24 cellular contexts compared by ENCODE assay signal in the genomic region with DNA sequence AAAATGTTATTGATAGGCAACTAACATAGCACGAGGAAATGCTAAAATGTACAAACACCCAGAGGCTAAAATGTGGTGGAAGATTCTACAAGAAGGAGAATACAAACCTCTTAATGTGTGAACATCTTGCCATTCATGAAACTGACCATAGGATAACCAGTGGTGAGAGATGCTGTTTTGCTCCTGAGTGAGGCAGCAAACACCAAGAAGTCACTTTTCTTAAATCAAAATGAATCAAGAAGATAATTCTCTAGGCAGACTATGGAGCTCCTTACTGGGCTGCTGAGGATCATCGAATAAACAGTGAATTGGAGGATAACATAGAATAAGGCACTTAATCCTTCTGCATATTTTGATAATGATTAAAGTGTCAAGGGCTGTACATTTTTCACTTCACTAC.
A peak's percentile ranks its signal among the peaks of the same experiment; 100 is the strongest.
DNase-seq lines count a peak whose midpoint lies in the region; TF ChIP-seq lines count a peak whose summit lies in the region.
"Had no signal": no experiment of that assay in that cellular context is flagged by ENCODE, and none has a peak within 500 bp of the region (broad histone marks: within the 10 kb centered on the region; RNA-seq: fewer than 3 reads in every experiment).

No MANE protein-coding gene starts in this region.

- H3K4me2 ChIP-seq in Karpas-422 (ENCODE audit: low read depth, low read length, poor library complexity, severe bottlenecking) (no peak overlapping the region), smooth muscle cell (no peak overlapping the region)
- H3K4me2 ChIP-seq: KMS-11 had no signal

- 68% methylated on average over 2 of the region's 2 CpGs for WGBS in smooth muscle cell (ENCODE audit: low lambda C conversion rate)

- H3K9ac ChIP-seq in Karpas-422 (ENCODE audit: low read length) (no peak overlapping the region), smooth muscle cell (ENCODE audit: low read depth) (no peak overlapping the region)
- H3K9ac ChIP-seq: KMS-11 had no signal

- no peaks in the 10 kb centered on the region for H3K9me2 ChIP-seq in Karpas-422 (replicated peaks; ENCODE audit: insufficient read depth, low read length)

- H3K36me3 ChIP-seq in Karpas-422 (ENCODE audit: insufficient read depth, low read length) (no peaks in the 10 kb centered on the region), smooth muscle cell (ENCODE audit: low read depth) (no peaks in the 10 kb centered on the region)
- H3K36me3 ChIP-seq: brain microvascular endothelial cell, neutrophil, suprapubic skin, uterus had no signal

- no peaks in the 10 kb centered on the region for H3K27me3 ChIP-seq in Karpas-422 (ENCODE audit: low read length)
- H3K27me3 ChIP-seq in smooth muscle cell (ENCODE audit: low read depth) = no peaks in the 10 kb centered on the region
- H3K27me3 ChIP-seq: brain microvascular endothelial cell, neutrophil, suprapubic skin, uterus had no signal

- H3K4me3 ChIP-seq in Karpas-422 (ENCODE audit: low read length) = no peak overlapping the region
- H3K4me3 ChIP-seq in smooth muscle cell = no peak overlapping the region
- H3K4me3 ChIP-seq: coronary artery, psoas muscle, SK-N-MC, suprapubic skin, uterus had no signal

- H3K9me3 ChIP-seq in Karpas-422 (ENCODE audit: low read length) (no peaks in the 10 kb centered on the region), smooth muscle cell (replicated peaks; ENCODE audit: low read depth) (no peaks in the 10 kb centered on the region)
- H3K9me3 ChIP-seq: neutrophil, psoas muscle, suprapubic skin, uterus had no signal

- H2AFZ ChIP-seq in Karpas-422 (ENCODE audit: low read length) = peak overlapping the region; percentile 96
- no peak overlapping the region for H2AFZ ChIP-seq in smooth muscle cell (ENCODE audit: low read depth)

- TF ChIP-seq CTCF in smooth muscle cell (IDR thresholded peaks at IDR 0.05; ENCODE audit: borderline replicate concordance, insufficient read depth, poor library complexity, severe bottlenecking) = peak; percentile 12

- H4K20me1 ChIP-seq in Karpas-422 (ENCODE audit: insufficient read depth, low read depth, low read length) = no peaks in the 10 kb centered on the region
- no peaks in the 10 kb centered on the region for H4K20me1 ChIP-seq in smooth muscle cell (ENCODE audit: low read depth)

- H3K79me2 ChIP-seq in Karpas-422 (ENCODE audit: low read length) = no peaks in the 10 kb centered on the region
- no peaks in the 10 kb centered on the region for H3K79me2 ChIP-seq in smooth muscle cell (ENCODE audit: low read depth)

- H3K4me1 ChIP-seq in Karpas-422 (ENCODE audit: low read length) (no peaks in the 10 kb centered on the region), smooth muscle cell (ENCODE audit: low read depth) (no peaks in the 10 kb centered on the region)
- H3K4me1 ChIP-seq: psoas muscle, suprapubic skin, uterus had no signal

- no peaks in the 10 kb centered on the region for H3F3A ChIP-seq in smooth muscle cell (ENCODE audit: low read depth)

- H3K27ac ChIP-seq in Karpas-422 (ENCODE audit: low read length) = no peak overlapping the region
- H3K27ac ChIP-seq in smooth muscle cell (ENCODE audit: low read depth) = no peak overlapping the region
- H3K27ac ChIP-seq: brain microvascular endothelial cell, coronary artery, KMS-11, neutrophil, psoas muscle, SK-N-MC, suprapubic skin, uterus had no signal

- in situ Hi-C loops in SK-MEL-5 (cut with HindIII; ENCODE audit: low pct_unique_long_range_greater_than_20kb, low sequenced_read_pairs) = no loop called here

- DNase-seq in Karpas-422 = peak; percentile 56
- DNase-seq in SK-MEL-5 (ENCODE audit: low read depth, low spot score) = peak; percentile 38
- DNase-seq in fibroblast of gingiva (ENCODE audit: low read depth) = peak; percentile 2
- DNase-seq in smooth muscle cell (lab: John Stamatoyannopoulos, UW; ENCODE audit: unreplicated experiment) = no peak
- DNase-seq in DMS114 treated with DMSO at 0.1 percent for 48 hours (lab: John Stamatoyannopoulos, UW; ENCODE audit: unreplicated experiment) = no peak
- no peak for DNase-seq in NCI-H345 (lab: John Stamatoyannopoulos, UW)
- DNase-seq in EL = no peak
- DNase-seq: activated CD4-positive, alpha-beta memory T cell treated with anti-CD3 and anti-CD28 coated beads, Interleukin-2, amount 10 ng/mL, durations not matched to agents 7 days and 5 days; activated effector memory CD4-positive, alpha-beta T cell treated with Interleukin-2 at 50 U/mL for 16 hours; activated naive CD8-positive, alpha-beta T cell treated with anti-CD3 and anti-CD28 coated beads, Interleukin-2, amount 10 ng/mL, durations not matched to agents 7 days and 5 days; brain microvascular endothelial cell; CD4-positive, CD25-positive, alpha-beta regulatory T cell; DMS 273 treated with DMSO at 0.1 percent for 48 hours; GDM1; NCI-H774; psoas muscle; stimulated activated CD4-positive, alpha-beta T cell treated with anti-CD3 and anti-CD28 coated beads, Interleukin-2, amount 100 ng/mL, for 24 hours; T-helper 9 cell; uterus had no signal

Comparison
In these comparisons a context has a peak if more than half of its experiments do, and no peak if none do; other contexts are left out.
1. DNase-seq: peak in Karpas-422 (single experiment), SK-MEL-5 (single experiment) and fibroblast of gingiva (single experiment); none in smooth muscle cell (single experiment), DMS114 treated with DMSO at 0.1 percent for 48 hours (single experiment), NCI-H345 (single experiment) and EL (single experiment).